Comparison of ENCODE assay signal across 16 cellular contexts in genomic region chr4:6197433-6198174, GRCh38. TPM values are rescaled to one million over a fixed set of nuclear protein-coding genes. Genes with fewer than 3 reads are reported as not detected.
DNase-seq lines count a peak whose midpoint lies in the region; ATAC-seq and TF ChIP-seq lines count a peak whose summit lies in the region.
"Had no signal": no experiment of that assay in that cellular context is flagged by ENCODE, and none has a peak within 500 bp of the region (broad histone marks: within the 10 kb centered on the region; RNA-seq: fewer than 3 reads in every experiment).

No MANE protein-coding gene starts in this region.

- peaks cover 49% of the 10 kb centered on the region for H3K4me1 ChIP-seq in CD4-positive, CD25-positive, alpha-beta regulatory T cell (ENCODE audit: control insufficient read depth, insufficient read depth, low read length, poor library complexity, severe bottlenecking)
- H3K4me1 ChIP-seq in BE2C: peaks cover 8% of the 10 kb centered on the region; the same call in 1 of the 2 replicates
- H3K4me1 ChIP-seq: parathyroid adenoma had no signal

- POLR2A ChIA-PET in naive thymus-derived CD8-positive, alpha-beta T cell (lab: Charles Lee): no interaction called here

- peak overlapping the region; percentile 12 to 63 (median 48) for H3K27ac Mint-ChIP-seq in CD4-positive, CD25-positive, alpha-beta regulatory T cell
- H3K27ac Mint-ChIP-seq in activated naive CD8-positive, alpha-beta T cell treated with anti-CD3 and anti-CD28 coated beads for 36 hours: peak overlapping the region; percentile 55
- peak overlapping the region in 5 of 10 donors; percentile 6 to 91 (median 59) for H3K27ac Mint-ChIP-seq in naive thymus-derived CD8-positive, alpha-beta T cell

- peaks cover 11 to 47% (median 34%) of the 10 kb centered on the region in 4 donors for H3K4me1 Mint-ChIP-seq in CD4-positive, CD25-positive, alpha-beta regulatory T cell
- peaks cover 9% of the 10 kb centered on the region for H3K4me1 Mint-ChIP-seq in activated naive CD8-positive, alpha-beta T cell treated with anti-CD3 and anti-CD28 coated beads for 36 hours
- H3K4me1 Mint-ChIP-seq in naive thymus-derived CD8-positive, alpha-beta T cell: peaks cover 4 to 23% (median 20%) of the 10 kb centered on the region in 4 donors

- H3K4me3 ChIP-seq in CD4-positive, CD25-positive, alpha-beta regulatory T cell (ENCODE audit: low read depth, low read length): peak overlapping the region; percentile 73
- no peak overlapping the region for H3K4me3 ChIP-seq in BE2C (ENCODE audit: low read depth, low read length)
- H3K4me3 ChIP-seq: hepatocyte, mucosa of descending colon, upper lobe of right lung had no signal

- no peak for ATAC-seq in CD4-positive, CD25-positive, alpha-beta regulatory T cell (ENCODE audit: low read depth in 2 of 2)
- no peak for ATAC-seq in naive thymus-derived CD8-positive, alpha-beta T cell
- ATAC-seq in HG03457 (IDR thresholded peaks at IDR 0.05; ENCODE audit: unreplicated experiment): no peak
- ATAC-seq: upper lobe of right lung had no signal

- no peak for DNase-seq in CD4-positive, CD25-positive, alpha-beta regulatory T cell
- peak; percentile 26 for DNase-seq in D341Med (ENCODE audit: low spot score)
- no peak for DNase-seq in activated naive CD8-positive, alpha-beta T cell treated with anti-CD3 and anti-CD28 coated beads for 36 hours
- no peak for DNase-seq in naive thymus-derived CD8-positive, alpha-beta T cell
- no peak for DNase-seq in RKO (ENCODE audit: low spot score)
- no peak for DNase-seq in BE2C
- DNase-seq in NCI-H2227 treated with DMSO at 0.1 percent for 48 hours (lab: John Stamatoyannopoulos, UW): no peak
- DNase-seq: DMS79 treated with DMSO at 0.1 percent for 48 hours, mucosa of descending colon, NCI-H2029 treated with DMSO at 0.1 percent for 48 hours, NCI-H524 treated with DMSO at 0.1 percent for 48 hours, small intestine, upper lobe of right lung had no signal

- H3K4me3 Mint-ChIP-seq in CD4-positive, CD25-positive, alpha-beta regulatory T cell: peak overlapping the region; percentile 87 to 97 (median 92)
- H3K4me3 Mint-ChIP-seq in activated naive CD8-positive, alpha-beta T cell treated with anti-CD3 and anti-CD28 coated beads for 36 hours: no peak overlapping the region
- peak overlapping the region in 9 of 10 donors; percentile 8 to 83 (median 64) for H3K4me3 Mint-ChIP-seq in naive thymus-derived CD8-positive, alpha-beta T cell

- peaks cover 0 to 3% (median 0%) of the 10 kb centered on the region in 7 donors for H3K9me3 Mint-ChIP-seq in CD4-positive, CD25-positive, alpha-beta regulatory T cell
- peaks cover 9% of the 10 kb centered on the region for H3K9me3 Mint-ChIP-seq in activated naive CD8-positive, alpha-beta T cell treated with anti-CD3 and anti-CD28 coated beads for 36 hours
- peaks cover 0 to 17% (median 9%) of the 10 kb centered on the region in 9 donors for H3K9me3 Mint-ChIP-seq in naive thymus-derived CD8-positive, alpha-beta T cell

- TF ChIP-seq CTCF in BE2C (IDR thresholded peaks at IDR 0.05; ENCODE audit: low read depth, low read length): no peak

- H3K27ac ChIP-seq in CD4-positive, CD25-positive, alpha-beta regulatory T cell (ENCODE audit: insufficient read depth, low read length, poor library complexity, severe bottlenecking): peak overlapping the region; percentile 68
- H3K27ac ChIP-seq: hepatocyte, parathyroid adenoma, upper lobe of right lung had no signal

- peaks cover 7% of the 10 kb centered on the region for H3K27me3 Mint-ChIP-seq in CD4-positive, CD25-positive, alpha-beta regulatory T cell
- peaks cover 74% of the 10 kb centered on the region for H3K27me3 Mint-ChIP-seq in activated naive CD8-positive, alpha-beta T cell treated with anti-CD3 and anti-CD28 coated beads for 36 hours
- peaks cover 14 to 84% (median 57%) of the 10 kb centered on the region in 5 donors for H3K27me3 Mint-ChIP-seq in naive thymus-derived CD8-positive, alpha-beta T cell

- H3K27me3 ChIP-seq in CD4-positive, CD25-positive, alpha-beta regulatory T cell (ENCODE audit: control insufficient read depth, insufficient read depth, low read length): no peaks in the 10 kb centered on the region
- H3K27me3 ChIP-seq in BE2C: no peaks in the 10 kb centered on the region

- H3K36me3 ChIP-seq in CD4-positive, CD25-positive, alpha-beta regulatory T cell (ENCODE audit: control insufficient read depth, insufficient read depth, low read length): peaks cover 7% of the 10 kb centered on the region
- H3K36me3 ChIP-seq in BE2C: no peaks in the 10 kb centered on the region
- H3K36me3 ChIP-seq: upper lobe of right lung had no signal

- no peaks in the 10 kb centered on the region for H3K9me3 ChIP-seq in CD4-positive, CD25-positive, alpha-beta regulatory T cell (ENCODE audit: control insufficient read depth in 2 of 2, low read length in 2 of 2)
- H3K9me3 ChIP-seq in BE2C: no peaks in the 10 kb centered on the region; the same call in 1 of the 2 replicates
- H3K9me3 ChIP-seq: mucosa of descending colon, upper lobe of right lung had no signal

- peaks cover 11% of the 10 kb centered on the region for H3K36me3 Mint-ChIP-seq in CD4-positive, CD25-positive, alpha-beta regulatory T cell
- no peaks in the 10 kb centered on the region for H3K36me3 Mint-ChIP-seq in activated naive CD8-positive, alpha-beta T cell treated with anti-CD3 and anti-CD28 coated beads for 36 hours
- H3K36me3 Mint-ChIP-seq in naive thymus-derived CD8-positive, alpha-beta T cell: peaks cover 0 to 9% (median 3%) of the 10 kb centered on the region in 3 donors

RNA-seq across cellular contexts. Expression of gene JAKMIP1, which starts 2.7 kb away (rescaled TPM):
- total RNA-seq in CD4-positive, CD25-positive, alpha-beta regulatory T cell: 39.7 TPM
- 10 to 100 TPM; 18.7 to 33.7 (median 26.3) TPM for polyA plus RNA-seq in CD4-positive, CD25-positive, alpha-beta regulatory T cell
- 1 to 10 TPM; 1.0 to 1.6 TPM for total RNA-seq in activated naive CD8-positive, alpha-beta T cell treated with anti-CD3 and anti-CD28 coated beads for 36 hours
- under 1 TPM in 1 of 2 experiments, not detected in 1; 0.38 TPM for total RNA-seq in naive thymus-derived CD8-positive, alpha-beta T cell
- polyA plus RNA-seq in naive thymus-derived CD8-positive, alpha-beta T cell: 1 to 10 TPM in 1 of 3 donors, under 1 TPM in 2; 0.15 to 9.6 (median 0.68) TPM
- polyA plus RNA-seq in BE2C (2012; ENCODE audit: insufficient read depth, insufficient read length, low read depth): 6.5 TPM
- total RNA-seq: hepatocyte had no signal
- polyA plus RNA-seq: hepatocyte had no signal

Comparison
In these comparisons a context has a peak if more than half of its experiments do, and no peak if none do; other contexts are left out.
1. RNA of gene JAKMIP1, which starts 2.7 kb away (total RNA-seq): 39.7 TPM in CD4-positive, CD25-positive, alpha-beta regulatory T cell (single experiment); 1.0 to 1.6 TPM in activated naive CD8-positive, alpha-beta T cell treated with anti-CD3 and anti-CD28 coated beads for 36 hours and 0.38 TPM in naive thymus-derived CD8-positive, alpha-beta T cell; every median in the first group is over 10 times any median in the second.